ENCODE assay signal across 1 cellular context in genomic region chr9:136107953-136108647, GRCh38.
TF ChIP-seq lines count a peak whose summit lies in the region.

No MANE protein-coding gene starts in this region.

TF ChIP-seq in K562, 482 proteins besides CTCF, POLR2A, EP300 and RAD21 (continued from another document and continues in another):
- TF ChIP-seq ZNF407 (IDR thresholded peaks at IDR 0.05; ENCODE audit: low read depth) (no peak), YY1 (IDR thresholded peaks at IDR 0.05; ENCODE audit: borderline replicate concordance in 1 of 3, control insufficient read depth in 1 of 3, extremely low read depth in 1 of 3, insufficient read depth in 3 of 3, insufficient read length in 1 of 3, insufficient replicate concordance in 2 of 3, low read depth in 1 of 3, low read length in 2 of 3) (no peak), CCNT2 (IDR thresholded peaks at IDR 0.05; ENCODE audit: borderline replicate concordance, extremely low read depth, insufficient read length, low read depth, low read length) (no peak), ATF7 (IDR thresholded peaks at IDR 0.05) (peak; percentile 92), RBM25 (IDR thresholded peaks at IDR 0.05; ENCODE audit: low read depth, low read length, severe bottlenecking) (no peak), PHB2 (IDR thresholded peaks at IDR 0.05; ENCODE audit: low read depth) (no peak), TCF7L2 (IDR thresholded peaks at IDR 0.05; ENCODE audit: low read depth, low read length) (no peak), WHSC1 (IDR thresholded peaks at IDR 0.05; ENCODE audit: low read length) (no peak), ZBTB17 (CRISPR knock-in tag; IDR thresholded peaks at IDR 0.05) (0 out of 2 replicates have a peak, but pooled peaks have one; percentile 15), SIN3A (IDR thresholded peaks at IDR 0.05; ENCODE audit: borderline replicate concordance in 2 of 2, control insufficient read depth in 1 of 2, low read depth in 2 of 2, low read length in 2 of 2) (no peak), ZNF239 (CRISPR knock-in tag; IDR thresholded peaks at IDR 0.05) (no peak), BACH1 (tag; IDR thresholded peaks at IDR 0.05) (no peak), ZNF785 (CRISPR knock-in tag; IDR thresholded peaks at IDR 0.05) (no peak), POLR2AphosphoS5 (IDR thresholded peaks at IDR 0.05; ENCODE audit: control insufficient read depth, insufficient read depth, low read depth, low read length) (no peak), PRDM10 (IDR thresholded peaks at IDR 0.05; ENCODE audit: partially characterized antibody) (peak; percentile 14), FOXK1 (CRISPR knock-in tag; IDR thresholded peaks at IDR 0.05; ENCODE audit: borderline replicate concordance) (no peak), YBX1 (IDR thresholded peaks at IDR 0.05) (no peak), TBP (optimal IDR thresholded peaks at IDR 0.05; ENCODE audit: low read depth, low read length) (no peak), MTA1 (IDR thresholded peaks at IDR 0.05; ENCODE audit: borderline replicate concordance) (no peak), ATF4 (CRISPR knock-in tag; IDR thresholded peaks at IDR 0.05) (no peak), MEF2D (tag; conservative IDR thresholded peaks at IDR 0.05; ENCODE audit: low read depth) (0 out of 2 replicates have a peak, but pooled peaks have one; percentile 17), E2F6 (IDR thresholded peaks at IDR 0.05; ENCODE audit: borderline replicate concordance in 1 of 2, extremely low read depth in 1 of 2, insufficient read depth in 1 of 2, insufficient read length in 1 of 2, low read depth in 1 of 2, low read length in 1 of 2, poor library complexity in 1 of 2, severe bottlenecking in 1 of 2) (peak in 1 of 2 experiments; percentile 4), ZNF384 (IDR thresholded peaks at IDR 0.05; ENCODE audit: low read depth, low read length) (no peak), CBFA2T3 (IDR thresholded peaks at IDR 0.05) (no peak), BMI1 (IDR thresholded peaks at IDR 0.05; ENCODE audit: low read length) (no peak), NR0B1 (IDR thresholded peaks at IDR 0.05; ENCODE audit: partially characterized antibody) (no peak), HDGF (IDR thresholded peaks at IDR 0.05) (no peak), ZNF764 (CRISPR knock-in tag; IDR thresholded peaks at IDR 0.05; ENCODE audit: low read depth) (no peak), RBBP5 (IDR thresholded peaks at IDR 0.05; ENCODE audit: borderline replicate concordance, insufficient read depth, low read length, poor library complexity, severe bottlenecking) (no peak), FOXA3 (CRISPR knock-in tag; conservative IDR thresholded peaks at IDR 0.05 in 1 of 2, IDR thresholded peaks at IDR 0.05 in 1 of 2) (no peak), ZNF175 (CRISPR knock-in tag; IDR thresholded peaks at IDR 0.05; ENCODE audit: low read depth) (peak; percentile 26; the same call in 1 of the 2 replicates)
- TF ChIP-seq, protein P1, sequence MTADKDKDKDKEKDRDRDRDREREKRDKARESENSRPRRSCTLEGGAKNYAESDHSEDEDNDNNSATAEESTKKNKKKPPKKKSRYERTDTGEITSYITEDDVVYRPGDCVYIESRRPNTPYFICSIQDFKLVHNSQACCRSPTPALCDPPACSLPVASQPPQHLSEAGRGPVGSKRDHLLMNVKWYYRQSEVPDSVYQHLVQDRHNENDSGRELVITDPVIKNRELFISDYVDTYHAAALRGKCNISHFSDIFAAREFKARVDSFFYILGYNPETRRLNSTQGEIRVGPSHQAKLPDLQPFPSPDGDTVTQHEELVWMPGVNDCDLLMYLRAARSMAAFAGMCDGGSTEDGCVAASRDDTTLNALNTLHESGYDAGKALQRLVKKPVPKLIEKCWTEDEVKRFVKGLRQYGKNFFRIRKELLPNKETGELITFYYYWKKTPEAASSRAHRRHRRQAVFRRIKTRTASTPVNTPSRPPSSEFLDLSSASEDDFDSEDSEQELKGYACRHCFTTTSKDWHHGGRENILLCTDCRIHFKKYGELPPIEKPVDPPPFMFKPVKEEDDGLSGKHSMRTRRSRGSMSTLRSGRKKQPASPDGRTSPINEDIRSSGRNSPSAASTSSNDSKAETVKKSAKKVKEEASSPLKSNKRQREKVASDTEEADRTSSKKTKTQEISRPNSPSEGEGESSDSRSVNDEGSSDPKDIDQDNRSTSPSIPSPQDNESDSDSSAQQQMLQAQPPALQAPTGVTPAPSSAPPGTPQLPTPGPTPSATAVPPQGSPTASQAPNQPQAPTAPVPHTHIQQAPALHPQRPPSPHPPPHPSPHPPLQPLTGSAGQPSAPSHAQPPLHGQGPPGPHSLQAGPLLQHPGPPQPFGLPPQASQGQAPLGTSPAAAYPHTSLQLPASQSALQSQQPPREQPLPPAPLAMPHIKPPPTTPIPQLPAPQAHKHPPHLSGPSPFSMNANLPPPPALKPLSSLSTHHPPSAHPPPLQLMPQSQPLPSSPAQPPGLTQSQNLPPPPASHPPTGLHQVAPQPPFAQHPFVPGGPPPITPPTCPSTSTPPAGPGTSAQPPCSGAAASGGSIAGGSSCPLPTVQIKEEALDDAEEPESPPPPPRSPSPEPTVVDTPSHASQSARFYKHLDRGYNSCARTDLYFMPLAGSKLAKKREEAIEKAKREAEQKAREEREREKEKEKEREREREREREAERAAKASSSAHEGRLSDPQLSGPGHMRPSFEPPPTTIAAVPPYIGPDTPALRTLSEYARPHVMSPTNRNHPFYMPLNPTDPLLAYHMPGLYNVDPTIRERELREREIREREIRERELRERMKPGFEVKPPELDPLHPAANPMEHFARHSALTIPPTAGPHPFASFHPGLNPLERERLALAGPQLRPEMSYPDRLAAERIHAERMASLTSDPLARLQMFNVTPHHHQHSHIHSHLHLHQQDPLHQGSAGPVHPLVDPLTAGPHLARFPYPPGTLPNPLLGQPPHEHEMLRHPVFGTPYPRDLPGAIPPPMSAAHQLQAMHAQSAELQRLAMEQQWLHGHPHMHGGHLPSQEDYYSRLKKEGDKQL (CRISPR knock-in tag; IDR thresholded peaks at IDR 0.05; ENCODE audit: borderline replicate concordance): no peak
- TF ChIP-seq, protein P2, sequence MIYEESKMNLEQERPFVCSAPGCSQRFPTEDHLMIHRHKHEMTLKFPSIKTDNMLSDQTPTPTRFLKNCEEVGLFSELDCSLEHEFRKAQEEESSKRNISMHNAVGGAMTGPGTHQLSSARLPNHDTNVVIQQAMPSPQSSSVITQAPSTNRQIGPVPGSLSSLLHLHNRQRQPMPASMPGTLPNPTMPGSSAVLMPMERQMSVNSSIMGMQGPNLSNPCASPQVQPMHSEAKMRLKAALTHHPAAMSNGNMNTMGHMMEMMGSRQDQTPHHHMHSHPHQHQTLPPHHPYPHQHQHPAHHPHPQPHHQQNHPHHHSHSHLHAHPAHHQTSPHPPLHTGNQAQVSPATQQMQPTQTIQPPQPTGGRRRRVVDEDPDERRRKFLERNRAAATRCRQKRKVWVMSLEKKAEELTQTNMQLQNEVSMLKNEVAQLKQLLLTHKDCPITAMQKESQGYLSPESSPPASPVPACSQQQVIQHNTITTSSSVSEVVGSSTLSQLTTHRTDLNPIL (CRISPR knock-in tag; IDR thresholded peaks at IDR 0.05): no peak
- TF ChIP-seq, protein P3, sequence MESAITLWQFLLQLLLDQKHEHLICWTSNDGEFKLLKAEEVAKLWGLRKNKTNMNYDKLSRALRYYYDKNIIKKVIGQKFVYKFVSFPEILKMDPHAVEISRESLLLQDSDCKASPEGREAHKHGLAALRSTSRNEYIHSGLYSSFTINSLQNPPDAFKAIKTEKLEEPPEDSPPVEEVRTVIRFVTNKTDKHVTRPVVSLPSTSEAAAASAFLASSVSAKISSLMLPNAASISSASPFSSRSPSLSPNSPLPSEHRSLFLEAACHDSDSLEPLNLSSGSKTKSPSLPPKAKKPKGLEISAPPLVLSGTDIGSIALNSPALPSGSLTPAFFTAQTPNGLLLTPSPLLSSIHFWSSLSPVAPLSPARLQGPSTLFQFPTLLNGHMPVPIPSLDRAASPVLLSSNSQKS (CRISPR knock-in tag; IDR thresholded peaks at IDR 0.05): no peak
